Comparison of ENCODE assay signal across 13 cellular contexts in the genomic region with DNA sequence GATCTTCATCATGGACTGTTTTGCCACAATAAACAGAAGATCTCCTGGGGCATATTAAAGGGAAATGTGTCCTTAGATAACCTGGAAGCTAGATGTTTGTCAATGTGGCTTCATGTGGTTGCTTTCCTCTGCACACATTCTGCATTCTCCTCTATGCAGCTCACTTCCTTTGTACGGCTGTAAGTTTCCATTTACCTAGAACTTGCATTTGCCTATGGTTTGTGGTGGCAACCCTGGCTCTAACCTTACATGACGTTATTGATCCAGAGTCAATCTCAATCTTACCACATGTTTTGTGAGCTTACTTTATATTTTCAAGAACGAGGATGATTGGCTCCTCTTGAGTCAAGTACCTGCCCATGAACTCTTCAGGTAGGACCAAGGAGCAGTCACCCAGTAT.
DNase-seq lines count a peak whose midpoint lies in the region; ATAC-seq, FAIRE-seq and TF ChIP-seq lines count a peak whose summit lies in the region.
"Had no signal": no experiment of that assay in that cellular context is flagged by ENCODE, and none has a peak within 500 bp of the region (broad histone marks: within the 10 kb centered on the region; RNA-seq: fewer than 3 reads in every experiment).

No MANE protein-coding gene starts in this region.

- ATAC-seq in GM19452 (IDR thresholded peaks at IDR 0.05; ENCODE audit: unreplicated experiment) = peak; percentile 61
- ATAC-seq in HG03103 (IDR thresholded peaks at IDR 0.05; ENCODE audit: low read depth, unreplicated experiment) = peak; percentile 46
- ATAC-seq in GM12878 = peak; percentile 62
- no peak for ATAC-seq in CD4-positive, alpha-beta T cell (ENCODE audit: poor library complexity)

- in situ Hi-C loops in GM12878 (cut with MboI) = no loop called here

- TF ChIP-seq CTCF in GM06990 (IDR thresholded peaks at IDR 0.05; ENCODE audit: insufficient read depth, low read length, poor library complexity, severe bottlenecking) (no peak), GM12878 (IDR thresholded peaks at IDR 0.05 in 2 of 3, conservative IDR thresholded peaks at IDR 0.05 in 1 of 3; ENCODE audit: control insufficient read depth in 2 of 3, extremely low read depth in 1 of 3, insufficient read depth in 1 of 3, low read depth in 3 of 3, low read length in 3 of 3) (no peak), Caco-2 (IDR thresholded peaks at IDR 0.05; ENCODE audit: insufficient read depth in 1 of 2, low read depth in 1 of 2, low read length in 1 of 2, severe bottlenecking in 1 of 2, unreplicated experiment in 1 of 2) (no peak)
- TF ChIP-seq CTCF in CD4-positive, alpha-beta T cell (IDR thresholded peaks at IDR 0.05) = no peak

- TF ChIP-seq EP300 in GM12878 (IDR thresholded peaks at IDR 0.05; ENCODE audit: borderline replicate concordance in 1 of 2, control insufficient read depth in 1 of 2, low read depth in 2 of 2, low read length in 2 of 2) = no peak

- H3K4me3 ChIP-seq in GM06990 (replicated peaks; ENCODE audit: low read depth, low read length) (no peak overlapping the region), GM12878 (no peak overlapping the region), Caco-2 (ENCODE audit: low read depth, low read length) (no peak overlapping the region)
- H3K4me3 ChIP-seq: upper lobe of left lung had no signal

- H3K27me3 ChIP-seq in GM06990 (replicated peaks; ENCODE audit: control insufficient read depth, insufficient read depth, low read length) (no peaks in the 10 kb centered on the region), GM12878 (replicated peaks in 1 of 2; ENCODE audit: control insufficient read depth in 2 of 2, insufficient read depth in 2 of 2, low read length in 1 of 2) (no peaks in the 10 kb centered on the region), Caco-2 (replicated peaks; ENCODE audit: control insufficient read depth, insufficient read depth, low read length) (no peaks in the 10 kb centered on the region)
- no peaks in the 10 kb centered on the region for H3K27me3 ChIP-seq in CD4-positive, alpha-beta T cell (ENCODE audit: control insufficient read depth, insufficient read depth, low read length)
- H3K27me3 ChIP-seq: upper lobe of left lung had no signal

- H3K79me2 ChIP-seq in GM12878 (ENCODE audit: control insufficient read depth, insufficient read depth, low read length) = no peaks in the 10 kb centered on the region

- SMC1A ChIA-PET in GM12878 (lab: Charles Lee; ENCODE audit: uncharacterized antibody, unreplicated experiment) = interaction anchor here (0.7 to 8.5 kb wide), 10 partner anchors 9 to 557 kb away, joined by 3 to 67 read pairs (median 4); no protein-coding TSS in a partner anchor

- H3K4me1 ChIP-seq in GM12878 (ENCODE audit: control insufficient read depth, insufficient read depth, low read length) = peaks cover 36% of the 10 kb centered on the region
- H3K4me1 ChIP-seq in Caco-2 = no peaks in the 10 kb centered on the region
- H3K4me1 ChIP-seq: upper lobe of left lung had no signal

- no peak for TF ChIP-seq RAD21 in GM12878 (IDR thresholded peaks at IDR 0.05; ENCODE audit: insufficient read depth, low read depth, low read length)

- H3K36me3 ChIP-seq in GM06990 (ENCODE audit: control insufficient read depth, insufficient read depth, low read length) = no peaks in the 10 kb centered on the region
- H3K36me3 ChIP-seq in GM12878 (ENCODE audit: control insufficient read depth in 2 of 2, insufficient read depth in 2 of 2, low read length in 1 of 2) = no peaks in the 10 kb centered on the region
- no peaks in the 10 kb centered on the region for H3K36me3 ChIP-seq in Caco-2 (ENCODE audit: control insufficient read depth, insufficient read depth, low read length)
- H3K36me3 ChIP-seq: upper lobe of left lung had no signal

- CTCF ChIA-PET in GM12878 (lab: Yijun Ruan, JAX) (interaction anchor here (1.5 to 7.9 kb wide), 3 partner anchors 19 to 74 kb away, joined by 4 to 123 read pairs (median 4); no protein-coding TSS in a partner anchor), Caco-2 (lab: Charles Lee) (no interaction called here)
- CTCF ChIA-PET in CD4-positive, alpha-beta T cell (lab: Charles Lee) = no interaction called here

- peak overlapping the region; percentile 57 for H3K4me2 ChIP-seq in GM12878 (ENCODE audit: control insufficient read depth, insufficient read depth)

- no peaks in the 10 kb centered on the region for H3K9me3 Mint-ChIP-seq in Caco-2 (ENCODE audit: unreplicated experiment)
- peaks cover 4% of the 10 kb centered on the region for H3K9me3 Mint-ChIP-seq in CD4-positive, alpha-beta T cell
- H3K9me3 Mint-ChIP-seq: activated naive CD4-positive, alpha-beta T cell treated with anti-CD3 and anti-CD28 coated beads for 36 hours had no signal

- peak; percentile 31 for DNase-seq in GM06990 (ENCODE audit: extremely low read depth, insufficient read length)
- DNase-seq in GM12878 (ENCODE audit: low read depth, low spot score) = peak; percentile 62
- no peak for DNase-seq in Caco-2
- no peak for DNase-seq in activated CD4-positive, alpha-beta T cell treated with anti-CD3 and anti-CD28 coated beads for 4 hours
- no peak for DNase-seq in CD4-positive, alpha-beta T cell
- no peak for DNase-seq in NCI-H1436 treated with DMSO at 0.1 percent for 48 hours (lab: John Stamatoyannopoulos, UW)
- DNase-seq: activated naive CD4-positive, alpha-beta T cell treated with anti-CD3 and anti-CD28 coated beads for 36 hours; CD4-positive, CD25-positive, alpha-beta regulatory T cell; NCI-H2171; upper lobe of left lung had no signal

- FAIRE-seq in GM12878 (lab: Jason Lieb, UNC) = no peak
- FAIRE-seq: H1 had no signal

- H3K27me3 Mint-ChIP-seq in Caco-2 (ENCODE audit: insufficient read depth, unreplicated experiment) = peaks cover 6% of the 10 kb centered on the region
- H3K27me3 Mint-ChIP-seq in CD4-positive, alpha-beta T cell = peaks cover 18% of the 10 kb centered on the region
- H3K27me3 Mint-ChIP-seq: CD4-positive, CD25-positive, alpha-beta regulatory T cell had no signal

- TF ChIP-seq POLR2A in GM12878 (IDR thresholded peaks at IDR 0.05; ENCODE audit: low read depth, low read length) = no peak

- no peak overlapping the region for H3K4me3 Mint-ChIP-seq in Caco-2 (ENCODE audit: unreplicated experiment)
- H3K4me3 Mint-ChIP-seq in CD4-positive, alpha-beta T cell = no peak overlapping the region
- H3K4me3 Mint-ChIP-seq: activated naive CD4-positive, alpha-beta T cell treated with anti-CD3 and anti-CD28 coated beads for 36 hours; CD4-positive, CD25-positive, alpha-beta regulatory T cell had no signal

- intact Hi-C loops in GM12878 (cut with micrococcal nuclease; ENCODE audit: unreplicated experiment) (loop anchor here (5.0 kb wide), 1 partner anchor 46 kb away; no protein-coding TSS in a partner anchor), Caco-2 (cut with micrococcal nuclease; ENCODE audit: unreplicated experiment) (no loop called here)
- intact Hi-C loops in CD4-positive, alpha-beta T cell (cut with DNase I, micrococcal nuclease) = no loop called here

- no peaks in the 10 kb centered on the region for H3K9me3 ChIP-seq in GM12878 (replicated peaks; ENCODE audit: control insufficient read depth, insufficient read depth, low read length)
- H3K9me3 ChIP-seq in Caco-2 = no peaks in the 10 kb centered on the region
- H3K9me3 ChIP-seq in CD4-positive, alpha-beta T cell (ENCODE audit: control insufficient read depth, low read length) = no peaks in the 10 kb centered on the region
- H3K9me3 ChIP-seq: upper lobe of left lung had no signal

- WGBS in GM12878 (ENCODE audit: insufficient coverage, insufficient replicate concordance, low lambda C conversion rate, missing lambda C conversion rate) = 0% methylated on average over 3 of the region's 3 CpGs

- H4K20me1 ChIP-seq in GM12878 (ENCODE audit: control insufficient read depth, insufficient read depth) = no peaks in the 10 kb centered on the region

- BruUV-seq in GM12878 (replicated peaks; lab: Mats Ljungman, UMichigan) = no TSS peak
- BruUV-seq in Caco-2 (replicated peaks; lab: Mats Ljungman, UMichigan) = no TSS peak

- H3K36me3 Mint-ChIP-seq in Caco-2 (ENCODE audit: insufficient read depth, unreplicated experiment) = no peaks in the 10 kb centered on the region
- no peaks in the 10 kb centered on the region for H3K36me3 Mint-ChIP-seq in CD4-positive, alpha-beta T cell (ENCODE audit: low read depth)
- H3K36me3 Mint-ChIP-seq: CD4-positive, CD25-positive, alpha-beta regulatory T cell had no signal

- RAD21 ChIA-PET in GM12878 (lab: Charles Lee; ENCODE audit: unreplicated experiment) = interaction anchor here (0.9 to 1.5 kb wide), 5 partner anchors 13 to 74 kb away, joined by 3 to 6 read pairs (median 5); no protein-coding TSS in a partner anchor

- H3K27ac ChIP-seq in GM12878 (ENCODE audit: control insufficient read depth, insufficient read depth) = no peak overlapping the region
- H3K27ac ChIP-seq in CD4-positive, alpha-beta T cell (ENCODE audit: low read depth, low read length) = no peak overlapping the region
- H3K27ac ChIP-seq: upper lobe of left lung had no signal

- no peak overlapping the region; the same call in 1 of the 2 replicates for H2AFZ ChIP-seq in GM12878 (ENCODE audit: control insufficient read depth, low read depth, low read length)

- H3K9ac ChIP-seq in GM12878 (ENCODE audit: control insufficient read depth, insufficient read depth, low read length) = no peak overlapping the region

- no peak overlapping the region for H3K27ac Mint-ChIP-seq in Caco-2 (ENCODE audit: unreplicated experiment)
- no peak overlapping the region for H3K27ac Mint-ChIP-seq in CD4-positive, alpha-beta T cell
- H3K27ac Mint-ChIP-seq: activated naive CD4-positive, alpha-beta T cell treated with anti-CD3 and anti-CD28 coated beads for 36 hours; CD4-positive, CD25-positive, alpha-beta regulatory T cell had no signal

- POLR2A ChIA-PET in GM12878 (lab: Charles Lee) (no interaction called here), Caco-2 (lab: Charles Lee) (no interaction called here)
- POLR2A ChIA-PET in CD4-positive, alpha-beta T cell (lab: Charles Lee) = no interaction called here

- no peaks in the 10 kb centered on the region for H3K4me1 Mint-ChIP-seq in Caco-2 (ENCODE audit: low read depth, unreplicated experiment)
- no peaks in the 10 kb centered on the region for H3K4me1 Mint-ChIP-seq in CD4-positive, alpha-beta T cell (ENCODE audit: low read depth)
- H3K4me1 Mint-ChIP-seq: CD4-positive, CD25-positive, alpha-beta regulatory T cell had no signal

TF ChIP-seq in GM12878, 131 proteins besides CTCF, POLR2A, EP300 and RAD21 (continues in another document):
- peak; percentile 58 for TF ChIP-seq NR2F1 (conservative IDR thresholded peaks at IDR 0.05)
- TF ChIP-seq RELB (IDR thresholded peaks at IDR 0.05; ENCODE audit: low read depth) = no peak

Comparison
In these comparisons a context has a peak if more than half of its experiments do, and no peak if none do; other contexts are left out.
1. DNase-seq: peak in GM06990 (single experiment) and GM12878 (single experiment); none in Caco-2 (0 of 2), activated CD4-positive, alpha-beta T cell treated with anti-CD3 and anti-CD28 coated beads for 4 hours (0 of 2), CD4-positive, alpha-beta T cell (0 of 10) and NCI-H1436 treated with DMSO at 0.1 percent for 48 hours (single experiment).